Comparison of ENCODE assay signal across 8 cellular contexts in the genomic region with DNA sequence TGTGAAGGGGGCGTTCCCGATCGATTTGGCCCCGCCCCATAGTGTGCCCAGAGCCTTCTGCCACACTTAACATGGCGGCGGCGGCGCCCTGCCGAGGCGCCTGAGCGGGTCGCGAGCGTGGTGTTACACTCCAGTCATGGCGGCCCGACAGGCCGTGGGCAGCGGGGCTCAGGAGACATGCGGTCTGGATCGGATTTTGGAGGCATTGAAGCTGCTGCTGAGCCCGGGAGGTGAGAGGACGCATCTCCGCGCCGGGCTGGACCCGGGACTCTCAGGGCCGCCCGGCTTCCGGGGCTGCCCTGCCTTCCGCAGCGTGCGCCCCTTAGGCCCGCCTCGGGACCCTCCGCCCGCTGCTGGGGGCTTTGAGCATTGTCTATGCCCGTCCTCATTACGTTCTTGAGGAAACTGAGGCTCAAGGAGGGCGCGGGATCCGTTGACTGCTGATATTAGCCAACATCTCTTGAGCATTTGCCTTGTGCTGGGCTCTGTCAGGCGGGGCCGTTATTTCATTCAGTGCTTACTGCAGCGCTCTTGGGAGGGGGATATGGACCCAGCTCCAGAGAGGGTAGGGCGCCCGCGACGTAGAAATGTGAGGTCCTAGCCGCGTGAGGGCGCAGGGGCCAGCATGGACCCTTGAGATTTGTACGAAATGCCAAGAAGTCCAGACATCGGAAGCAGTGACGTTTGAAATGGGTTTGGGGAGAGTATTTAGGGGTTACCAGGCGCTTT. TPM values are rescaled to one million over a fixed set of nuclear protein-coding genes. Genes with fewer than 3 reads are reported as not detected.
DNase-seq lines count a peak whose midpoint lies in the region; ATAC-seq and TF ChIP-seq lines count a peak whose summit lies in the region.

Gene TANGO6, plus strand, starts transcription at position 50 of the 729 bp plus-strand sequence. Its CDS starts 87 bp downstream, at position 137.

- no peaks in the 10 kb centered on the region for H3K9me3 ChIP-seq in BE2C

- DNase-seq in BE2C (peak; percentile 90), GM19238 (ENCODE audit: insufficient read length, low spot score) (peak; percentile 81), NCI-H526 (lab: John Stamatoyannopoulos, UW) (peak; percentile 55 to 82), coronary artery (ENCODE audit: low spot score) (peak; percentile 88), left kidney (ENCODE audit: low read depth, low spot score) (peak; percentile 94)
- peak; percentile 96 for DNase-seq in activated CD4-positive, alpha-beta T cell treated with anti-CD3 and anti-CD28 coated beads for 48 hours
- DNase-seq in stimulated activated CD4-positive, alpha-beta T cell treated with anti-CD3 and anti-CD28 coated beads, Interleukin-2, amount 100 ng/mL, for 4 hours (ENCODE audit: low read depth), result peak; percentile 93

- TF ChIP-seq CTCF in BE2C (IDR thresholded peaks at IDR 0.05; ENCODE audit: low read depth, low read length) (peak; percentile 65), coronary artery (IDR thresholded peaks at IDR 0.05) (no peak)

- H3K36me3 ChIP-seq in BE2C, result no peaks in the 10 kb centered on the region

- no peaks in the 10 kb centered on the region for H3K4me1 ChIP-seq in BE2C

- peak; percentile 77 for ATAC-seq in HG03442 (IDR thresholded peaks at IDR 0.05; ENCODE audit: unreplicated experiment)

- peak within 1 kb of the TSS; percentile 78 to 93 for H3K27ac ChIP-seq in coronary artery

- H3K4me3 ChIP-seq in BE2C (ENCODE audit: low read depth, low read length) (peak within 1 kb of the TSS; percentile 86), coronary artery (peak within 1 kb of the TSS; percentile 88)

- no peaks in the 10 kb centered on the region for H3K27me3 ChIP-seq in BE2C

RNA-seq across cellular contexts. Expression of gene TANGO6, which starts in this region (rescaled TPM):
- polyA plus RNA-seq in BE2C (2012; ENCODE audit: insufficient read depth, insufficient read length, low read depth), result 5.0 TPM

Comparison
In these comparisons a context has a peak if more than half of its experiments do, and no peak if none do; other contexts are left out.
1. Peak in every context shown above with its lines: DNase-seq, ATAC-seq, H3K4me3 ChIP-seq and H3K27ac ChIP-seq.